ENCODE assay signal across 21 cellular contexts in genomic region chr2:122515731-122516130, GRCh38.
"Had no signal": no experiment of that assay in that cellular context is flagged by ENCODE, and none has a peak within 500 bp of the region (broad histone marks: within the 10 kb centered on the region; RNA-seq: fewer than 3 reads in every experiment).

No MANE protein-coding gene starts in this region.

- H3K36me3 ChIP-seq: colonic mucosa, ovary, right atrium auricular region, stomach, thoracic aorta, transverse colon had no signal

- H3K4me3 Mint-ChIP-seq: naive thymus-derived CD8-positive, alpha-beta T cell; neural crest cell had no signal

- DNase-seq: colonic mucosa; dermis blood vessel endothelial cell; erythroblast; foreskin keratinocyte; head of caudate nucleus; hippocampal formation; mammary epithelial cell; mucosa of descending colon; naive thymus-derived CD8-positive, alpha-beta T cell; nucleus accumbens; ovary; small intestine; stimulated activated CD4-positive, alpha-beta T cell treated with anti-CD3 and anti-CD28 coated beads, Interleukin-12 subunit alpha, Interleukin-12 subunit beta, amount 100 ng/mL, for 4 hours; stimulated activated naive CD4-positive, alpha-beta T cell; stomach; substantia nigra; transverse colon had no signal

- H3K27me3 ChIP-seq: colonic mucosa, foreskin keratinocyte, ovary, right atrium auricular region, stomach, transverse colon had no signal

- H3K4me3 ChIP-seq: colonic mucosa, mucosa of descending colon, ovary, right atrium auricular region, stomach, thoracic aorta, transverse colon had no signal

- H3K36me3 Mint-ChIP-seq: naive thymus-derived CD8-positive, alpha-beta T cell had no signal

- H3K4me1 ChIP-seq: colonic mucosa, foreskin keratinocyte, right atrium auricular region, stomach had no signal

- H3K27ac Mint-ChIP-seq: naive thymus-derived CD8-positive, alpha-beta T cell had no signal

- H3K27ac ChIP-seq: colonic mucosa, foreskin keratinocyte, ovary, right atrium auricular region, stomach, thoracic aorta, transverse colon had no signal

- ATAC-seq: foreskin keratinocyte; left lobe of liver; mucosa of descending colon; naive thymus-derived CD8-positive, alpha-beta T cell had no signal

- H3K4me1 Mint-ChIP-seq: naive thymus-derived CD8-positive, alpha-beta T cell had no signal

- H3K9me3 ChIP-seq: colonic mucosa, mucosa of descending colon, ovary, right atrium auricular region, stomach, thoracic aorta, transverse colon had no signal
